In the genomic region with DNA sequence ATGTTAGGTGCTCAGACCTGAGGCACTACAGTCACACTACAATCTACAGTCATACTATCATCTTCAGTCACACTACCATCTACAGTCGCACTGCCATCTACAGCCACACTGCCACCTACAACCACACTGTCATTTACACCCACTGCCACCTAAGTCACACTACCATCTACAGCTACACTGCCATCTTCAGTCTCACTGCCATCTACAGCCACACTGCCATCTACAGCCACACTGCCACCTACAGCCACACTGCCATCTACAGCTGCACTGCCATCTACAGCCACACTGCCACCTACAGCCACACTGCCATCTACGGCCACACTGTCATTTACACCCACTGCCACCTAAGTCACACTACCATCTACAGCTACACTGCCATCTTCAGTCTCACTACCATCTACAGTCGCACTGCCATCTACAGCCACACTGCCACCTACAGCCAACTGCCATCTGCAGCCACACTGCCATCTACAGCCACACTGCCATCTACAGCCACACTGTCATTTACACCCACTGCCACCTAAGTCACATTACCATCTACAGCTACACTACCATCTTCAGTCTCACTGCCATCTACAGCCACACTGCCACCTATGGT, we compare ENCODE assay signal across 8 cellular contexts.
DNase-seq lines count a peak whose midpoint lies in the region; ATAC-seq, FAIRE-seq and TF ChIP-seq lines count a peak whose summit lies in the region.
"Not testable (repeated sequence)": the region's sequence is repeated elsewhere in the genome, so short reads cannot be mapped to it uniquely, and the experiment has no call there.

No MANE protein-coding gene starts in this region.

- peak overlapping the region; percentile 26 for H3K14ac ChIP-seq in trophoblast cell (ENCODE audit: low read length)

- peaks cover 41% of the 10 kb centered on the region for H3K4me1 ChIP-seq in Caco-2
- not testable (repeated sequence) for H3K4me1 ChIP-seq in HEK293 (ENCODE audit: control insufficient read depth, insufficient read depth, low read length); mesendoderm (ENCODE audit: control insufficient read depth, low read depth, low read length)
- peaks cover 41% of the 10 kb centered on the region for H3K4me1 ChIP-seq in cardiac muscle cell (ENCODE audit: low read depth)
- peaks cover 32 to 47% of the 10 kb centered on the region in 2 experiments for H3K4me1 ChIP-seq in trophoblast cell (ENCODE audit: control insufficient read depth in 1 of 2, insufficient read depth in 2 of 2, low read length in 2 of 2)

- CTCF ChIA-PET in Caco-2 (lab: Charles Lee); HEK293 (lab: Yijun Ruan, JAX); WTC11 (lab: Charles Lee): not testable (repeated sequence)

- H3K36me3 Mint-ChIP-seq in Caco-2 (ENCODE audit: insufficient read depth, unreplicated experiment); chondrocyte (ENCODE audit: low read depth): not testable (repeated sequence)
- H3K36me3 Mint-ChIP-seq in WTC11: peaks cover 18% of the 10 kb centered on the region

- intact Hi-C loops in Caco-2 (cut with micrococcal nuclease; ENCODE audit: unreplicated experiment): not testable (repeated sequence)

- not testable (repeated sequence) for H3K4me3 Mint-ChIP-seq in Caco-2 (ENCODE audit: unreplicated experiment); WTC11; chondrocyte (ENCODE audit: unreplicated experiment)

- not testable (repeated sequence) for H3K36me3 ChIP-seq in Caco-2 (ENCODE audit: control insufficient read depth, insufficient read depth, low read length); HEK293 (ENCODE audit: control insufficient read depth in 2 of 2, insufficient read depth in 1 of 2, low read length in 2 of 2); cardiac muscle cell; mesendoderm (ENCODE audit: control insufficient read depth, insufficient read depth, low read length); trophoblast cell (ENCODE audit: control insufficient read depth in 1 of 2, insufficient read depth in 2 of 2, low read length in 2 of 2)

- not testable (repeated sequence) for H3K23ac ChIP-seq in mesendoderm (ENCODE audit: low read length); trophoblast cell (ENCODE audit: low read length)

- peak overlapping the region; percentile 95 for H2BK12ac ChIP-seq in trophoblast cell (ENCODE audit: low read length)

- POLR2A ChIA-PET in Caco-2 (lab: Charles Lee); HEK293 (lab: Yijun Ruan, JAX): not testable (repeated sequence)
- POLR2A ChIA-PET in WTC11 (lab: Charles Lee): interaction anchor here (0.8 kb wide), 1 partner anchor 202 kb away, joined by 4 read pairs; no protein-coding TSS in a partner anchor

- not testable (repeated sequence) for H3K27me3 ChIP-seq in Caco-2 (replicated peaks; ENCODE audit: control insufficient read depth, insufficient read depth, low read length); cardiac muscle cell; mesendoderm (ENCODE audit: insufficient read depth, low read length, poor library complexity); trophoblast cell (ENCODE audit: insufficient read depth, low read length)

- not testable (repeated sequence) for H3K18ac ChIP-seq in mesendoderm (ENCODE audit: low read length)
- peak overlapping the region; percentile 55 for H3K18ac ChIP-seq in trophoblast cell (ENCODE audit: low read length)

- H3K27ac Mint-ChIP-seq in Caco-2 (ENCODE audit: unreplicated experiment): peak overlapping the region; percentile 3
- not testable (repeated sequence) for H3K27ac Mint-ChIP-seq in WTC11; chondrocyte (ENCODE audit: unreplicated experiment)

- not testable (repeated sequence) for H3K79me1 ChIP-seq in mesendoderm (ENCODE audit: low read length)
- peaks cover 25% of the 10 kb centered on the region for H3K79me1 ChIP-seq in trophoblast cell (ENCODE audit: low read length)

- H4K8ac ChIP-seq in mesendoderm (ENCODE audit: low read depth, low read length); trophoblast cell (ENCODE audit: low read depth, low read length): not testable (repeated sequence)

- H2BK15ac ChIP-seq in mesendoderm (replicated peaks; ENCODE audit: low read depth): not testable (repeated sequence)

- H2AFZ ChIP-seq in trophoblast cell (ENCODE audit: insufficient read depth, low read length, poor library complexity): not testable (repeated sequence)

- H4K91ac ChIP-seq in trophoblast cell (ENCODE audit: low read depth, low read length): peak overlapping the region; percentile 98

- H3K9me3 ChIP-seq in Caco-2; HEK293 (ENCODE audit: control insufficient read depth, insufficient read depth, low read depth, low read length); cardiac muscle cell (ENCODE audit: low read depth); trophoblast cell (ENCODE audit: insufficient read depth, low read depth, low read length): not testable (repeated sequence)

- H3K56ac ChIP-seq in mesendoderm (ENCODE audit: low read length): not testable (repeated sequence)

- not testable (repeated sequence) for H4K5ac ChIP-seq in mesendoderm (ENCODE audit: low read length)

- H3K27me3 Mint-ChIP-seq in Caco-2 (ENCODE audit: insufficient read depth, unreplicated experiment); WTC11 (ENCODE audit: low read depth): not testable (repeated sequence)
- peaks cover 18% of the 10 kb centered on the region for H3K27me3 Mint-ChIP-seq in chondrocyte (ENCODE audit: low read depth)

- not testable (repeated sequence) for H3K4me2 ChIP-seq in mesendoderm (ENCODE audit: low read length); trophoblast cell (ENCODE audit: low read length)

- H3K4me3 ChIP-seq in Caco-2 (ENCODE audit: low read depth, low read length); HEK293 (ENCODE audit: low read depth, low read length); cardiac muscle cell; mesendoderm (ENCODE audit: low read length): not testable (repeated sequence)
- peak overlapping the region; percentile 40 for H3K4me3 ChIP-seq in trophoblast cell (ENCODE audit: low read depth, low read length)

- peak; percentile 99 for FAIRE-seq in urothelium cell line (lab: Jason Lieb, UNC)

- not testable (repeated sequence) for BruUV-seq in Caco-2 (replicated peaks; lab: Mats Ljungman, UMichigan)

- ATAC-seq in WTC11: not testable (repeated sequence)

- H3K79me2 ChIP-seq in mesendoderm (ENCODE audit: control insufficient read depth, insufficient read depth, low read length); trophoblast cell (ENCODE audit: control insufficient read depth, insufficient read depth, low read length, poor library complexity): not testable (repeated sequence)

- H3K9me3 Mint-ChIP-seq in Caco-2 (ENCODE audit: unreplicated experiment) (peaks cover 18% of the 10 kb centered on the region), WTC11 (peaks cover 18% of the 10 kb centered on the region)
- H3K9me3 Mint-ChIP-seq in chondrocyte (ENCODE audit: low read depth): not testable (repeated sequence)

- no CpG with 5 or more reads among the region's 3 CpGs for WGBS in mesendoderm (ENCODE audit: extremely low coverage, insufficient coverage, low lambda C conversion rate)
- no CpG with 5 or more reads among the region's 3 CpGs for WGBS in trophoblast cell (ENCODE audit: extremely low coverage, insufficient coverage, insufficient read length)

- H2AK5ac ChIP-seq in mesendoderm (ENCODE audit: low read length) (peak overlapping the region; percentile 11), trophoblast cell (ENCODE audit: low read length) (peak overlapping the region; percentile 8)

- DNase-seq in Caco-2; WTC11 (ENCODE audit: low spot score); cardiac muscle cell (ENCODE audit: low read depth in 1 of 2, low spot score in 1 of 2); mesendoderm; trophoblast cell; urothelium cell line (ENCODE audit: low spot score): not testable (repeated sequence)
- DNase-seq in chondrocyte (ENCODE audit: low spot score): peak; percentile 32

- H3K4me1 Mint-ChIP-seq in Caco-2 (ENCODE audit: low read depth, unreplicated experiment): peaks cover 35% of the 10 kb centered on the region
- not testable (repeated sequence) for H3K4me1 Mint-ChIP-seq in WTC11; chondrocyte (ENCODE audit: low read depth)

- not testable (repeated sequence) for H3K4ac ChIP-seq in mesendoderm (ENCODE audit: low read depth, low read length)
- peak overlapping the region; percentile 5 for H3K4ac ChIP-seq in trophoblast cell (ENCODE audit: low read depth, low read length)

- not testable (repeated sequence) for H2BK120ac ChIP-seq in mesendoderm (ENCODE audit: low read depth, low read length)
- peak overlapping the region; percentile 1 for H2BK120ac ChIP-seq in trophoblast cell (ENCODE audit: insufficient read depth, low read length, poor library complexity)

- not testable (repeated sequence) for H3K9ac ChIP-seq in mesendoderm (ENCODE audit: low read length); trophoblast cell (ENCODE audit: low read length)

- TF ChIP-seq CTCF in Caco-2 (IDR thresholded peaks at IDR 0.05; ENCODE audit: insufficient read depth in 1 of 2, low read depth in 1 of 2, low read length in 1 of 2, severe bottlenecking in 1 of 2, unreplicated experiment in 1 of 2); WTC11 (IDR thresholded peaks at IDR 0.05); chondrocyte (IDR thresholded peaks at IDR 0.05); cardiac muscle cell (IDR thresholded peaks at IDR 0.05; ENCODE audit: low read depth, low read length): not testable (repeated sequence)
- TF ChIP-seq CTCF in HEK293 (tag by site-specific recombination; IDR thresholded peaks at IDR 0.05): peak; percentile 21; the same call in 1 of the 2 replicates

- not testable (repeated sequence) for H2BK5ac ChIP-seq in mesendoderm (ENCODE audit: low read length); trophoblast cell (ENCODE audit: low read depth, low read length, poor library complexity)

- not testable (repeated sequence) for H3K27ac ChIP-seq in HEK293 (ENCODE audit: extremely low read depth, low read depth, low read length); mesendoderm (ENCODE audit: low read depth, low read length); trophoblast cell (ENCODE audit: low read depth, low read length)
- peak overlapping the region; percentile 92 for H3K27ac ChIP-seq in cardiac muscle cell

- not testable (repeated sequence) for H4K12ac ChIP-seq in trophoblast cell (ENCODE audit: low read depth, low read length)
